8 cellular contexts compared by ENCODE assay signal in the genomic region with DNA sequence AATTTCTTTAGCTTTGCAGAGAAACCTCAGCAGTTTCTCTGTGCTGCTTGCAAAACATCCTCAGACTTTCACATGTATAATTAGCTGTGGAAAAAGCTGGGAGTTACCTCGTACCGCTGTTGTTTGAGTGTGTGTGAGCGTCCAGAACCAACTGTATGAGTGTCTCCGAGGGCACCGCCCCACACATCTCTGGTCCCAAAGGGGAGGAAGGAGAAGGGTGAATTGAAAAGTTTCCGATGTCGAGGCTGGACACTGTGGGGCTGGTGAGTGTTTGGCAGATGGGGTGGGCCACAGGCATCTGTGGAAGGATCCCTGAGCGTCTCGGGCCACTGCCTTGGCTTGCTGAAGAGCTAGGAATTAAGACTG. TPM values are rescaled to one million over a fixed set of nuclear protein-coding genes. Genes with fewer than 3 reads are reported as not detected.
DNase-seq lines count a peak whose midpoint lies in the region; ATAC-seq, FAIRE-seq and TF ChIP-seq lines count a peak whose summit lies in the region.

No MANE protein-coding gene starts in this region.

- H3K27me3 ChIP-seq in HUES64 (ENCODE audit: insufficient read depth, low read length) (peaks cover 23% of the 10 kb centered on the region), foreskin keratinocyte (no peaks in the 10 kb centered on the region), pancreas (no peaks in the 10 kb centered on the region), BE2C (no peaks in the 10 kb centered on the region)

- peak in 1 of 2 donors; percentile 3 for ATAC-seq in activated T-cell treated with anti-CD3 and anti-CD28 coated beads, Interleukin-2, amount 50 U/mL, for 72 hours (replicated peaks in 1 of 2)
- ATAC-seq in foreskin keratinocyte (no peak), pancreas (peak in 3 of 4 donors; percentile 9 to 30 (median 17))

- DNase-seq in CD1c-positive myeloid dendritic cell (ENCODE audit: extremely low spot score) (peak; percentile 38), foreskin keratinocyte (peak in 1 of 2 donors; percentile 50), pancreas (no peak), BE2C (no peak), cerebellar nuclear complex (lab: John Stamatoyannopoulos, UW) (no peak), HTR-8/SVneo (ENCODE audit: insufficient read length, low spot score) (no peak)
- DNase-seq in activated T-cell treated with anti-CD3 and anti-CD28 coated beads, Interleukin-2, amount 50 U/mL, for 72 hours, result no peak

- H3K9ac ChIP-seq in HUES64 (ENCODE audit: low read depth, low read length), result peak overlapping the region; percentile 1; the same call in 1 of the 2 replicates

- peaks cover 31% of the 10 kb centered on the region for H3K4me1 ChIP-seq in HUES64 (ENCODE audit: insufficient read depth, low read length)
- peaks cover 28% of the 10 kb centered on the region for H3K4me1 ChIP-seq in foreskin keratinocyte
- H3K4me1 ChIP-seq in pancreas, result peaks cover 0 to 32% (median 10%) of the 10 kb centered on the region in 3 donors
- H3K4me1 ChIP-seq in BE2C, result peaks cover 17% of the 10 kb centered on the region

- H3K9me3 Mint-ChIP-seq in activated T-cell treated with anti-CD3 and anti-CD28 coated beads, Interleukin-2, amount 50 U/mL, for 72 hours, result no peaks in the 10 kb centered on the region

- peak overlapping the region; percentile 68 for H3K4me3 ChIP-seq in HUES64 (ENCODE audit: low read length)
- peak overlapping the region; percentile 40 to 59 (median 48) for H3K4me3 ChIP-seq in pancreas
- no peak overlapping the region for H3K4me3 ChIP-seq in BE2C (ENCODE audit: low read depth, low read length)

- peaks cover 0 to 13% of the 10 kb centered on the region in 2 donors for H3K36me3 Mint-ChIP-seq in activated T-cell treated with anti-CD3 and anti-CD28 coated beads, Interleukin-2, amount 50 U/mL, for 72 hours (ENCODE audit: insufficient read depth in 2 of 2)

- WGBS in HUES64, result under 1% methylated on average over 9 of the region's 9 CpGs
- WGBS in pancreas, 2 donors, result 5 to 16% methylated on average over 9 of the region's 9 CpGs

- intact Hi-C loops in pancreas (cut with DNase I), result loop anchor here in 1 of 3 donors (5.0 kb wide), 1 partner anchor 64 kb away; no protein-coding TSS in a partner anchor

- peaks cover 87% of the 10 kb centered on the region for H3K4me1 Mint-ChIP-seq in activated T-cell treated with anti-CD3 and anti-CD28 coated beads, Interleukin-2, amount 50 U/mL, for 72 hours (ENCODE audit: low read depth)

- no peak for TF ChIP-seq CTCF in foreskin keratinocyte (conservative IDR thresholded peaks at IDR 0.05)
- TF ChIP-seq CTCF in pancreas (IDR thresholded peaks at IDR 0.05), result no peak
- no peak for TF ChIP-seq CTCF in BE2C (IDR thresholded peaks at IDR 0.05; ENCODE audit: low read depth, low read length)

- H3K4me3 Mint-ChIP-seq in activated T-cell treated with anti-CD3 and anti-CD28 coated beads, Interleukin-2, amount 50 U/mL, for 72 hours, result peak overlapping the region; percentile 95

- no peaks in the 10 kb centered on the region for H3K27me3 Mint-ChIP-seq in activated T-cell treated with anti-CD3 and anti-CD28 coated beads, Interleukin-2, amount 50 U/mL, for 72 hours (ENCODE audit: low read depth)

- H3K27ac ChIP-seq in HUES64 (ENCODE audit: low read depth, low read length) (no peak overlapping the region), foreskin keratinocyte (peak overlapping the region; percentile 92), pancreas (peak overlapping the region in 3 of 4 donors; percentile 26 to 84 (median 75))

- H3K27ac Mint-ChIP-seq in activated T-cell treated with anti-CD3 and anti-CD28 coated beads, Interleukin-2, amount 50 U/mL, for 72 hours, result peak overlapping the region; percentile 61

- no peaks in the 10 kb centered on the region for H3K9me3 ChIP-seq in HUES64 (ENCODE audit: insufficient read depth, low read depth, low read length)
- H3K9me3 ChIP-seq in pancreas, result no peaks in the 10 kb centered on the region
- no peaks in the 10 kb centered on the region for H3K9me3 ChIP-seq in BE2C

- H3K36me3 ChIP-seq in HUES64 (ENCODE audit: insufficient read depth, low read length) (no peaks in the 10 kb centered on the region), pancreas (no peaks in the 10 kb centered on the region), BE2C (no peaks in the 10 kb centered on the region)

- no peak for FAIRE-seq in pancreas (lab: Jason Lieb, UNC)
- no peak for FAIRE-seq in HTR-8/SVneo (lab: Jason Lieb, UNC)

RNA-seq across cellular contexts. Expression of a gene that starts 1.2 kb away (rescaled TPM):
- polyA plus RNA-seq in HUES64 (2013, experiment 1 of 2), result 10.7 TPM
- polyA plus RNA-seq in HUES64 (2013, experiment 2 of 2), result 15.3 TPM
- 10 to 100 TPM; 34.1 to 65.5 TPM for total RNA-seq in activated T-cell treated with anti-CD3 and anti-CD28 coated beads, Interleukin-2, amount 50 U/mL, for 72 hours
- total RNA-seq in foreskin keratinocyte (71.9 and 82.3 TPM in 2 replicates), pancreas (10 to 100 TPM; 14.0 to 40.5 (median 15.0) TPM)
- polyA plus RNA-seq in foreskin keratinocyte (21.2 and 22.1 TPM in 2 replicates), pancreas (10 to 100 TPM; 13.8 to 19.3 TPM)
- 2.6 TPM for polyA plus RNA-seq in BE2C (2012; ENCODE audit: insufficient read depth, insufficient read length, low read depth)
